1 cellular context compared by ENCODE assay signal in the genomic region with DNA sequence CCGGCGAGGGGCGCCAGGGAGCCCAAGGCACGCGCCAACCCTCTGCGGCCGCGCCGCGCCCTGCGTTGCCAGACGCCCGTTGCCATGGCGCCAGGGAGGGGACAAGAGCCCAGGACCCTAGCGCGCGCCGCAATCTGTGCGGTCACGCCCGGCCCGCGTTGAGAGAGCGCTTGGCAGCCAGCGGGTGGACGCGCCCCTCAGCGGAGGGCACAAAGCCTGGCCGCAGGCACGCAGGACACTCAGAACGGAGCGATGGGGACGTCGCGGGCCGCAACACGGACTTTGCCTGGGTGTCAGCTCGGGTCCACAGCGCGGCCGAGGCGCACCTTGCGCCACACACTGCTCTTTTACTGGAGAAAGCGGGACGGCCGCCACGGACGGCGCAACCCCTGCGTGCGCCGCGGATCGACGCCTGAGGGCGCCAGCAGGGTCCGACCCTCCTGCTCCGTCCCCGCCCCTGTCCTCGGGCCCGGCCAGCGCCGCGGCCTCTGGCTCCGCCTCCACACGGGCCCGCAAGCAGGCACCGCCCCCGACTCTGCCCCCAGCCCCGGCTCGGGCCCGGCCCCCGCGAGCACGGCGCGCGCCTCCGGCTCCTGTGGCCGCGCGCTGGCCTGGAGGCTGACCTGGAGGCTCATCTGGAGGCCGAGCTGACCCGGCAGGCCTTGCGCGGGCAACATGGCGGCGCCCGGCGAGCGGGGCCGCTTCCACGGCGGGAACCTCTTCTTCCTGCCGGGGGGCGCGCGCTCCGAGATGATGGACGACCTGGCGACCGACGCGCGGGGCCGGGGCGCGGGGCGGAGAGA.
TF ChIP-seq lines count a peak whose summit lies in the region.

A gene (plus strand): TSS at position 650 of the 803 bp plus-strand sequence. CDS start 26 bp downstream, at position 676.

TF ChIP-seq in K562, 482 proteins besides CTCF, POLR2A, EP300 and RAD21 (continued from another document and continues in another):
- TF ChIP-seq FOXK2 (conservative IDR thresholded peaks at IDR 0.05 in 1 of 2, IDR thresholded peaks at IDR 0.05 in 1 of 2; ENCODE audit: low read depth in 2 of 2) (no peak), ZNF384 (IDR thresholded peaks at IDR 0.05; ENCODE audit: low read depth, low read length) (no peak), CHD2 (IDR thresholded peaks at IDR 0.05; ENCODE audit: low read depth, low read length) (no peak; the same call in none of the 2 replicates), ETS2 (tag; IDR thresholded peaks at IDR 0.05; ENCODE audit: borderline replicate concordance, poor library complexity, severe bottlenecking) (no peak), ETV5 (CRISPR knock-in tag; IDR thresholded peaks at IDR 0.05; ENCODE audit: low read depth) (no peak), BRCA1 (IDR thresholded peaks at IDR 0.05) (no peak), BRCA1 (CRISPR knock-in tag; IDR thresholded peaks at IDR 0.05) (no peak), CREBBP (IDR thresholded peaks at IDR 0.05; ENCODE audit: low read depth, low read length) (no peak), CBFA2T2 (conservative IDR thresholded peaks at IDR 0.05) (no peak), PHTF2 (CRISPR knock-in tag; IDR thresholded peaks at IDR 0.05) (no peak), ZNF146 (CRISPR knock-in tag; IDR thresholded peaks at IDR 0.05; ENCODE audit: unreplicated experiment) (no peak), SREBF1 (IDR thresholded peaks at IDR 0.05; ENCODE audit: borderline replicate concordance, low read depth, low read length) (no peak), NBN (IDR thresholded peaks at IDR 0.05; ENCODE audit: low read depth) (no peak), TCF3 (CRISPR knock-in tag; IDR thresholded peaks at IDR 0.05) (0 out of 2 replicates have a peak, but pooled peaks have one; percentile 7), C11orf30 (IDR thresholded peaks at IDR 0.05; ENCODE audit: low read depth) (peak; percentile 61; the same call in 1 of the 2 replicates), HEY1 (CRISPR knock-in tag; IDR thresholded peaks at IDR 0.05; ENCODE audit: borderline replicate concordance) (no peak), BRD9 (IDR thresholded peaks at IDR 0.05; ENCODE audit: low read depth, partially characterized antibody) (no peak), DPF2 (IDR thresholded peaks at IDR 0.05) (no peak), KLF16 (IDR thresholded peaks at IDR 0.05) (no peak), CXXC5 (CRISPR knock-in tag; IDR thresholded peaks at IDR 0.05) (peak; percentile 91), CEBPG (CRISPR knock-in tag; IDR thresholded peaks at IDR 0.05) (peak; percentile 57; the same call in 1 of the 2 replicates), CEBPG (tag; conservative IDR thresholded peaks at IDR 0.05 in 1 of 2, IDR thresholded peaks at IDR 0.05 in 1 of 2) (0 out of 4 replicates have a peak, but pooled peaks of 1 of the 2 experiments have one; percentile 26), ZNF79 (CRISPR knock-in tag; IDR thresholded peaks at IDR 0.05; ENCODE audit: low read depth) (no peak), SREBF2 (CRISPR knock-in tag; IDR thresholded peaks at IDR 0.05) (no peak), RBFOX2 (IDR thresholded peaks at IDR 0.05; ENCODE audit: low read depth, low read length) (peak; percentile 83), GTF2E2 (tag; IDR thresholded peaks at IDR 0.05) (0 out of 2 replicates have a peak, but pooled peaks have one; percentile 35), PRPF4 (IDR thresholded peaks at IDR 0.05; ENCODE audit: insufficient read depth, low read depth, low read length, poor library complexity, severe bottlenecking) (no peak), DNMT1 (IDR thresholded peaks at IDR 0.05) (no peak), JUN (IDR thresholded peaks at IDR 0.05; ENCODE audit: borderline replicate concordance, low read depth, low read length) (0 out of 2 replicates have a peak, but pooled peaks have one; percentile 26), JUN (CRISPR knock-in tag; IDR thresholded peaks at IDR 0.05; ENCODE audit: borderline replicate concordance) (no peak), ESRRA (IDR thresholded peaks at IDR 0.05; ENCODE audit: borderline replicate concordance, low read depth) (peak; percentile 72; the same call in 1 of the 2 replicates), NFXL1 (CRISPR knock-in tag; IDR thresholded peaks at IDR 0.05) (no peak), ELF2 (CRISPR knock-in tag; IDR thresholded peaks at IDR 0.05) (no peak), HNRNPH1 (optimal IDR thresholded peaks at IDR 0.05; ENCODE audit: low read depth, low read length) (no peak), EHMT2 (IDR thresholded peaks at IDR 0.05) (no peak), SOX6 (IDR thresholded peaks at IDR 0.05) (peak; percentile 44; the same call in 1 of the 2 replicates), ZNF77 (CRISPR knock-in tag; IDR thresholded peaks at IDR 0.05) (no peak), ZNF347 (CRISPR knock-in tag; IDR thresholded peaks at IDR 0.05; ENCODE audit: low read depth) (no peak), NRF1 (conservative IDR thresholded peaks at IDR 0.05 in 1 of 2, IDR thresholded peaks at IDR 0.05 in 1 of 2) (peak; percentile 81 to 85), TBL1XR1 (IDR thresholded peaks at IDR 0.05; ENCODE audit: low read length in 2 of 2) (no peak; a peak in 1 of 4 replicates), ZNF140 (CRISPR knock-in tag; IDR thresholded peaks at IDR 0.05) (no peak), SRF (CRISPR knock-in tag; IDR thresholded peaks at IDR 0.05) (no peak), GTF2F1 (IDR thresholded peaks at IDR 0.05; ENCODE audit: low read depth, low read length) (0 out of 2 replicates have a peak, but pooled peaks have one; percentile 35), TRIM24 (IDR thresholded peaks at IDR 0.05) (no peak; a peak in 1 of 4 replicates), ZNF224 (CRISPR knock-in tag; IDR thresholded peaks at IDR 0.05) (no peak), ZNF232 (CRISPR knock-in tag; IDR thresholded peaks at IDR 0.05) (no peak), KAT8 (IDR thresholded peaks at IDR 0.05; ENCODE audit: low read depth) (no peak)
- TF ChIP-seq, protein P1, sequence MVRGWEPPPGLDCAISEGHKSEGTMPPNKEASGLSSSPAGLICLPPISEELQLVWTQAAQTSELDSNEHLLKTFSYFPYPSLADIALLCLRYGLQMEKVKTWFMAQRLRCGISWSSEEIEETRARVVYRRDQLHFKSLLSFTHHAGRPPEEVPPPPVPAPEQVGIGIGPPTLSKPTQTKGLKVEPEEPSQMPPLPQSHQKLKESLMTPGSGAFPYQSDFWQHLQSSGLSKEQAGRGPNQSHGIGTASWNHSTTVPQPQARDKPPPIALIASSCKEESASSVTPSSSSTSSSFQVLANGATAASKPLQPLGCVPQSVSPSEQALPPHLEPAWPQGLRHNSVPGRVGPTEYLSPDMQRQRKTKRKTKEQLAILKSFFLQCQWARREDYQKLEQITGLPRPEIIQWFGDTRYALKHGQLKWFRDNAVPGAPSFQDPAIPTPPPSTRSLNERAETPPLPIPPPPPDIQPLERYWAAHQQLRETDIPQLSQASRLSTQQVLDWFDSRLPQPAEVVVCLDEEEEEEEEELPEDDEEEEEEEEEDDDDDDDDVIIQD (CRISPR knock-in tag; IDR thresholded peaks at IDR 0.05), result 0 out of 2 replicates have a peak, but pooled peaks have one; percentile 53
- TF ChIP-seq, protein P2, sequence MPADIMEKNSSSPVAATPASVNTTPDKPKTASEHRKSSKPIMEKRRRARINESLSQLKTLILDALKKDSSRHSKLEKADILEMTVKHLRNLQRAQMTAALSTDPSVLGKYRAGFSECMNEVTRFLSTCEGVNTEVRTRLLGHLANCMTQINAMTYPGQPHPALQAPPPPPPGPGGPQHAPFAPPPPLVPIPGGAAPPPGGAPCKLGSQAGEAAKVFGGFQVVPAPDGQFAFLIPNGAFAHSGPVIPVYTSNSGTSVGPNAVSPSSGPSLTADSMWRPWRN (IDR thresholded peaks at IDR 0.05; ENCODE audit: low read depth), result peak; percentile 33; the same call in 1 of the 2 replicates
- TF ChIP-seq, protein P3, sequence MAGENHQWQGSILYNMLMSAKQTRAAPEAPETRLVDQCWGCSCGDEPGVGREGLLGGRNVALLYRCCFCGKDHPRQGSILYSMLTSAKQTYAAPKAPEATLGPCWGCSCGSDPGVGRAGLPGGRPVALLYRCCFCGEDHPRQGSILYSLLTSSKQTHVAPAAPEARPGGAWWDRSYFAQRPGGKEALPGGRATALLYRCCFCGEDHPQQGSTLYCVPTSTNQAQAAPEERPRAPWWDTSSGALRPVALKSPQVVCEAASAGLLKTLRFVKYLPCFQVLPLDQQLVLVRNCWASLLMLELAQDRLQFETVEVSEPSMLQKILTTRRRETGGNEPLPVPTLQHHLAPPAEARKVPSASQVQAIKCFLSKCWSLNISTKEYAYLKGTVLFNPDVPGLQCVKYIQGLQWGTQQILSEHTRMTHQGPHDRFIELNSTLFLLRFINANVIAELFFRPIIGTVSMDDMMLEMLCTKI (IDR thresholded peaks at IDR 0.05; ENCODE audit: partially characterized antibody), result no peak
- TF ChIP-seq, protein P4, sequence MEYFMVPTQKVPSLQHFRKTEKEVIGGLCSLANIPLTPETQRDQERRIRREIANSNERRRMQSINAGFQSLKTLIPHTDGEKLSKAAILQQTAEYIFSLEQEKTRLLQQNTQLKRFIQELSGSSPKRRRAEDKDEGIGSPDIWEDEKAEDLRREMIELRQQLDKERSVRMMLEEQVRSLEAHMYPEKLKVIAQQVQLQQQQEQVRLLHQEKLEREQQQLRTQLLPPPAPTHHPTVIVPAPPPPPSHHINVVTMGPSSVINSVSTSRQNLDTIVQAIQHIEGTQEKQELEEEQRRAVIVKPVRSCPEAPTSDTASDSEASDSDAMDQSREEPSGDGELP (CRISPR knock-in tag; IDR thresholded peaks at IDR 0.05; ENCODE audit: borderline replicate concordance), result peak; percentile 78
- TF ChIP-seq, protein P5, sequence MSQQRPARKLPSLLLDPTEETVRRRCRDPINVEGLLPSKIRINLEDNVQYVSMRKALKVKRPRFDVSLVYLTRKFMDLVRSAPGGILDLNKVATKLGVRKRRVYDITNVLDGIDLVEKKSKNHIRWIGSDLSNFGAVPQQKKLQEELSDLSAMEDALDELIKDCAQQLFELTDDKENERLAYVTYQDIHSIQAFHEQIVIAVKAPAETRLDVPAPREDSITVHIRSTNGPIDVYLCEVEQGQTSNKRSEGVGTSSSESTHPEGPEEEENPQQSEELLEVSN (IDR thresholded peaks at IDR 0.05; ENCODE audit: borderline replicate concordance in 1 of 2, extremely low read depth in 1 of 2, insufficient read depth in 1 of 2, insufficient read length in 1 of 2, low read depth in 1 of 2, low read length in 1 of 2, poor library complexity in 1 of 2, severe bottlenecking in 1 of 2), result peak; percentile 58 to 65
- TF ChIP-seq, protein P6, sequence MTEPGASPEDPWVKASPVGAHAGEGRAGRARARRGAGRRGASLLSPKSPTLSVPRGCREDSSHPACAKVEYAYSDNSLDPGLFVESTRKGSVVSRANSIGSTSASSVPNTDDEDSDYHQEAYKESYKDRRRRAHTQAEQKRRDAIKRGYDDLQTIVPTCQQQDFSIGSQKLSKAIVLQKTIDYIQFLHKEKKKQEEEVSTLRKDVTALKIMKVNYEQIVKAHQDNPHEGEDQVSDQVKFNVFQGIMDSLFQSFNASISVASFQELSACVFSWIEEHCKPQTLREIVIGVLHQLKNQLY (CRISPR knock-in tag; conservative IDR thresholded peaks at IDR 0.05), result 0 out of 4 replicates have a peak, but pooled peaks of 1 of the 2 experiments have one; percentile 40
- TF ChIP-seq, protein P7, sequence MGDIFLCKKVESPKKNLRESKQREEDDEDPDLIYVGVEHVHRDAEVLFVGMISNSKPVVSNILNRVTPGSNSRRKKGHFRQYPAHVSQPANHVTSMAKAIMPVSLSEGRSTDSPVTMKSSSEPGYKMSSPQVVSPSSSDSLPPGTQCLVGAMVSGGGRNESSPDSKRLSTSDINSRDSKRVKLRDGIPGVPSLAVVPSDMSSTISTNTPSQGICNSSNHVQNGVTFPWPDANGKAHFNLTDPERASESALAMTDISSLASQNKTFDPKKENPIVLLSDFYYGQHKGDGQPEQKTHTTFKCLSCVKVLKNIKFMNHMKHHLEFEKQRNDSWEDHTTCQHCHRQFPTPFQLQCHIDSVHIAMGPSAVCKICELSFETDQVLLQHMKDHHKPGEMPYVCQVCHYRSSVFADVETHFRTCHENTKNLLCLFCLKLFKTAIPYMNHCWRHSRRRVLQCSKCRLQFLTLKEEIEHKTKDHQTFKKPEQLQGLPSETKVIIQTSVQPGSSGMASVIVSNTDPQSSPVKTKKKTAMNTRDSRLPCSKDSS (IDR thresholded peaks at IDR 0.05; ENCODE audit: low read depth, partially characterized antibody), result no peak
- TF ChIP-seq, protein P8, sequence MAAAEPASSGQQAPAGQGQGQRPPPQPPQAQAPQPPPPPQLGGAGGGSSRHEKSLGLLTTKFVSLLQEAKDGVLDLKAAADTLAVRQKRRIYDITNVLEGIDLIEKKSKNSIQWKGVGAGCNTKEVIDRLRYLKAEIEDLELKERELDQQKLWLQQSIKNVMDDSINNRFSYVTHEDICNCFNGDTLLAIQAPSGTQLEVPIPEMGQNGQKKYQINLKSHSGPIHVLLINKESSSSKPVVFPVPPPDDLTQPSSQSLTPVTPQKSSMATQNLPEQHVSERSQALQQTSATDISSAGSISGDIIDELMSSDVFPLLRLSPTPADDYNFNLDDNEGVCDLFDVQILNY (CRISPR knock-in tag; IDR thresholded peaks at IDR 0.05), result no peak; the same call in 1 of the 2 replicates
- TF ChIP-seq, protein P9, sequence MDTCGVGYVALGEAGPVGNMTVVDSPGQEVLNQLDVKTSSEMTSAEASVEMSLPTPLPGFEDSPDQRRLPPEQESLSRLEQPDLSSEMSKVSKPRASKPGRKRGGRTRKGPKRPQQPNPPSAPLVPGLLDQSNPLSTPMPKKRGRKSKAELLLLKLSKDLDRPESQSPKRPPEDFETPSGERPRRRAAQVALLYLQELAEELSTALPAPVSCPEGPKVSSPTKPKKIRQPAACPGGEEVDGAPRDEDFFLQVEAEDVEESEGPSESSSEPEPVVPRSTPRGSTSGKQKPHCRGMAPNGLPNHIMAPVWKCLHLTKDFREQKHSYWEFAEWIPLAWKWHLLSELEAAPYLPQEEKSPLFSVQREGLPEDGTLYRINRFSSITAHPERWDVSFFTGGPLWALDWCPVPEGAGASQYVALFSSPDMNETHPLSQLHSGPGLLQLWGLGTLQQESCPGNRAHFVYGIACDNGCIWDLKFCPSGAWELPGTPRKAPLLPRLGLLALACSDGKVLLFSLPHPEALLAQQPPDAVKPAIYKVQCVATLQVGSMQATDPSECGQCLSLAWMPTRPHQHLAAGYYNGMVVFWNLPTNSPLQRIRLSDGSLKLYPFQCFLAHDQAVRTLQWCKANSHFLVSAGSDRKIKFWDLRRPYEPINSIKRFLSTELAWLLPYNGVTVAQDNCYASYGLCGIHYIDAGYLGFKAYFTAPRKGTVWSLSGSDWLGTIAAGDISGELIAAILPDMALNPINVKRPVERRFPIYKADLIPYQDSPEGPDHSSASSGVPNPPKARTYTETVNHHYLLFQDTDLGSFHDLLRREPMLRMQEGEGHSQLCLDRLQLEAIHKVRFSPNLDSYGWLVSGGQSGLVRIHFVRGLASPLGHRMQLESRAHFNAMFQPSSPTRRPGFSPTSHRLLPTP (IDR thresholded peaks at IDR 0.05; ENCODE audit: borderline replicate concordance, extremely low read depth, insufficient read length), result no peak
